15 cellular contexts compared by ENCODE assay signal in genomic region chr16:55184052-55184451, GRCh38.
A peak's percentile ranks its signal among the peaks of the same experiment; 100 is the strongest.
DNase-seq lines count a peak whose midpoint lies in the region; ATAC-seq, FAIRE-seq and TF ChIP-seq lines count a peak whose summit lies in the region.
"Had no signal": no experiment of that assay in that cellular context is flagged by ENCODE, and none has a peak within 500 bp of the region (broad histone marks: within the 10 kb centered on the region; RNA-seq: fewer than 3 reads in every experiment).

No MANE protein-coding gene starts in this region.

- H3K27me3 Mint-ChIP-seq in WTC11 (ENCODE audit: low read depth) (no peaks in the 10 kb centered on the region), type B pancreatic cell (peaks cover 48% of the 10 kb centered on the region)
- H3K27me3 Mint-ChIP-seq in activated T-cell treated with anti-CD3 and anti-CD28 coated beads, Interleukin-2, amount 50 U/mL, for 4 hours (ENCODE audit: low read depth), result peaks cover 5% of the 10 kb centered on the region
- H3K27me3 Mint-ChIP-seq: CD4-positive, CD25-positive, alpha-beta regulatory T cell had no signal

- H3K36me3 ChIP-seq in pancreas, result no peaks in the 10 kb centered on the region
- H3K36me3 ChIP-seq: BLaER1 treated with 17β-estradiol and CSF1 and Interleukin-3, amounts not matched to agents 10 nM and 100 nM had no signal

- no peak for FAIRE-seq in pancreas (lab: Jason Lieb, UNC)
- FAIRE-seq: G401.6, GM19239, H54, K562 had no signal

- CTCF ChIA-PET in WTC11 (lab: Charles Lee), result interaction anchor here (1.2 kb wide), 1 partner anchor 140 kb away, joined by 3 read pairs; the partner anchor contains the start of gene IRX6

- H3K9me3 Mint-ChIP-seq in WTC11 (no peaks in the 10 kb centered on the region), type B pancreatic cell (no peaks in the 10 kb centered on the region)
- H3K9me3 Mint-ChIP-seq in activated T-cell treated with anti-CD3 and anti-CD28 coated beads, Interleukin-2, amount 50 U/mL, for 4 hours, result no peaks in the 10 kb centered on the region

- no peak overlapping the region for H3K4me3 Mint-ChIP-seq in WTC11
- H3K4me3 Mint-ChIP-seq in type B pancreatic cell, result no peak overlapping the region
- no peak overlapping the region for H3K4me3 Mint-ChIP-seq in activated T-cell treated with anti-CD3 and anti-CD28 coated beads, Interleukin-2, amount 50 U/mL, for 4 hours
- H3K4me3 Mint-ChIP-seq: CD4-positive, CD25-positive, alpha-beta regulatory T cell had no signal

- H3K9me3 ChIP-seq in pancreas, result no peaks in the 10 kb centered on the region
- H3K9me3 ChIP-seq: BLaER1 treated with 17β-estradiol and CSF1 and Interleukin-3, amounts not matched to agents 10 nM and 100 nM had no signal

- H3K27ac Mint-ChIP-seq in WTC11, result no peak overlapping the region
- H3K27ac Mint-ChIP-seq in type B pancreatic cell, result peak overlapping the region; percentile 24
- H3K27ac Mint-ChIP-seq: CD4-positive, CD25-positive, alpha-beta regulatory T cell had no signal

- H3K4me3 ChIP-seq in pancreas, result no peak overlapping the region
- H3K4me3 ChIP-seq: BLaER1 treated with 17β-estradiol and CSF1 and Interleukin-3, amounts not matched to agents 10 nM and 100 nM; K562 had no signal

- H3K4me1 Mint-ChIP-seq in WTC11 (peaks cover 18% of the 10 kb centered on the region), type B pancreatic cell (ENCODE audit: unreplicated experiment) (peaks cover 21% of the 10 kb centered on the region)
- H3K4me1 Mint-ChIP-seq in activated T-cell treated with anti-CD3 and anti-CD28 coated beads, Interleukin-2, amount 50 U/mL, for 4 hours (ENCODE audit: low read depth), result no peaks in the 10 kb centered on the region
- H3K4me1 Mint-ChIP-seq: CD4-positive, CD25-positive, alpha-beta regulatory T cell had no signal

- intact Hi-C loops in pancreas (cut with DNase I), result no loop called here

- H3K27me3 ChIP-seq in pancreas, result no peaks in the 10 kb centered on the region

- POLR2A ChIA-PET in WTC11 (lab: Charles Lee), result no interaction called here

- H3K27ac ChIP-seq in pancreas, result no peak overlapping the region
- H3K27ac ChIP-seq: BLaER1 treated with 17β-estradiol and CSF1 and Interleukin-3, amounts not matched to agents 10 nM and 100 nM had no signal

- H3K36me3 Mint-ChIP-seq in WTC11 (no peaks in the 10 kb centered on the region), type B pancreatic cell (no peaks in the 10 kb centered on the region)
- no peaks in the 10 kb centered on the region for H3K36me3 Mint-ChIP-seq in activated T-cell treated with anti-CD3 and anti-CD28 coated beads, Interleukin-2, amount 50 U/mL, for 4 hours (ENCODE audit: insufficient read depth)
- H3K36me3 Mint-ChIP-seq: CD4-positive, CD25-positive, alpha-beta regulatory T cell had no signal

- ATAC-seq in WTC11 (peak; percentile 60), pancreas (no peak)
- no peak for ATAC-seq in activated T-cell treated with anti-CD3 and anti-CD28 coated beads, Interleukin-2, amount 50 U/mL, for 4 hours
- ATAC-seq: K562 had no signal

- no peaks in the 10 kb centered on the region for H3K4me1 ChIP-seq in pancreas
- H3K4me1 ChIP-seq: BLaER1 treated with 17β-estradiol and CSF1 and Interleukin-3, amounts not matched to agents 10 nM and 100 nM had no signal

- no peak for TF ChIP-seq CTCF in WTC11 (IDR thresholded peaks at IDR 0.05)
- TF ChIP-seq CTCF in type B pancreatic cell (conservative IDR thresholded peaks at IDR 0.05), result no peak
- no peak for TF ChIP-seq CTCF in pancreas (IDR thresholded peaks at IDR 0.05)
- no peak for TF ChIP-seq CTCF in GM10266 (IDR thresholded peaks at IDR 0.05; ENCODE audit: control insufficient read depth, insufficient read depth, low read depth, missing control alignments)

- DNase-seq in ELF-1 (ENCODE audit: low read depth, low spot score), result peak; percentile 15
- DNase-seq in WTC11 (ENCODE audit: low spot score), result no peak
- DNase-seq in iPS-NIHi11 (ENCODE audit: low spot score), result peak; percentile 23
- no peak for DNase-seq in type B pancreatic cell (ENCODE audit: extremely low spot score, unreplicated experiment)
- no peak for DNase-seq in pancreas
- no peak for DNase-seq in GM10266 (ENCODE audit: extremely low spot score)
- DNase-seq in activated T-cell treated with anti-CD3 and anti-CD28 coated beads, Interleukin-2, amount 50 U/mL, for 4 hours, result no peak
- DNase-seq: ACHN; CD4-positive, CD25-positive, alpha-beta regulatory T cell; DMS79 had no signal

TF ChIP-seq in WTC11, 78 proteins besides CTCF, POLR2A, EP300 and RAD21:
- no peak for TF ChIP-seq TEAD4 (CRISPR knock-in tag; IDR thresholded peaks at IDR 0.05)

Comparison
In these comparisons a context has a peak if more than half of its experiments do, and no peak if none do; other contexts are left out.
1. DNase-seq: peak in ELF-1 (single experiment) and iPS-NIHi11 (single experiment); none in WTC11 (single experiment), type B pancreatic cell (single experiment), pancreas (0 of 6), GM10266 (single experiment) and activated T-cell treated with anti-CD3 and anti-CD28 coated beads, Interleukin-2, amount 50 U/mL, for 4 hours (single experiment).